ENCODE assay signal across 23 cellular contexts in genomic region chr5:5619546-5619945, GRCh38.
"Had no signal": no experiment of that assay in that cellular context is flagged by ENCODE, and none has a peak within 500 bp of the region (broad histone marks: within the 10 kb centered on the region; RNA-seq: fewer than 3 reads in every experiment).

No MANE protein-coding gene starts in this region.

- H3K27me3 ChIP-seq: esophagus squamous epithelium, neural progenitor cell, stomach, tibial artery had no signal

- ATAC-seq: naive thymus-derived CD4-positive, alpha-beta T cell; sciatic nerve had no signal

- DNase-seq: dermis blood vessel endothelial cell; effector memory CD4-positive, alpha-beta T cell; esophagus squamous epithelium; foreskin melanocyte; glutamatergic neuron; hypothalamus; immature natural killer cell; islet precursor cell; kidney glomerular epithelial cell; mesenchymal stem cell; naive thymus-derived CD4-positive, alpha-beta T cell; stimulated activated CD4-positive, alpha-beta T cell treated with anti-CD3 and anti-CD28 coated beads, Interleukin-12 subunit alpha, Interleukin-12 subunit beta, amount 100 ng/mL, for 4 hours; stimulated activated CD4-positive, alpha-beta T cell treated with anti-CD3 and anti-CD28 coated beads, Interleukin-1b, Interleukin-23, amount 100 ng/mL, for 48 hours; stimulated activated CD4-positive, alpha-beta T cell treated with anti-CD3 and anti-CD28 coated beads, Interleukin-4, amount 100 ng/mL, for 1 hour; stimulated activated CD8-positive, alpha-beta memory T cell treated with anti-CD3 and anti-CD28 coated beads, Interleukin-4, amount 100 ng/mL, for 48 hours; stimulated activated naive CD4-positive, alpha-beta T cell treated with Interleukin-2 at 50 U/mL for 16 hours; stomach; tibial artery had no signal

- H3K36me3 ChIP-seq: esophagus squamous epithelium, neural progenitor cell, stomach, tibial artery had no signal

- H3K4me1 ChIP-seq: parathyroid adenoma had no signal

- H3K4me3 ChIP-seq: coronary artery, esophagus squamous epithelium, neural progenitor cell, smooth muscle cell, stomach, tibial artery had no signal

- H3K27ac ChIP-seq: coronary artery, esophagus squamous epithelium, neural progenitor cell, parathyroid adenoma, stomach, tibial artery had no signal
